ENCODE assay signal across 11 cellular contexts in the genomic region with DNA sequence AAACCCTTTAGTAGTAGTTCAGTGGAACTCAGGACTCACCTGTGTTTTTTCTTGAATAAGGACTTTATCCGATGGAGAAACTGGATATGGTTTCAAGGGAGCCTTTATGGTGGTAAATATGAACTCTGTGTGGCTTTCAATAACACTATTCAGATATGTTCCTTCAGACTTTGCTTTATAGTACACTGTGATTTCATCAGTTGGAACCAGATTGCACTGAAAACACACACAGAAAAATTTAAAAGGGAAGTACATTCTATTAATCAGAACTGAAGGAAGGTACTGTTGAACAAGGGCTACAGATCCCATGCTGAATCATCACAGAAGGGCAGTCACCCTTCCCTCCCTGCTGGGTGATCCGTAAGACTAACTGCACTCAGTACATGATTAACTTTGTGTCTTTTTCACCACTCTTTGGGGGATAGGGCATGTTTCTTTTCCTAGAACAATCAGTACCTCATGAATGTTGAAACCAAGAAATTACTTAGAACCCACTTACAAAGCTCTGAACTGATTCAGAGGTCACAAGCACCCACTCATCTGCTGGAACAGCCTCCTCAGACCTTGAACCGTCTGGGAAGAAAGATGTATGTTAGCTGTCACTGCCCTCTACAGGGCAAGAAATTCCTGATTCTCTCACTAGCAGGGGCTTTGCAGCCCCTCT. TPM values are rescaled to one million over a fixed set of nuclear protein-coding genes. Genes with fewer than 3 reads are reported as not detected.
A peak's percentile ranks its signal among the peaks of the same experiment; 100 is the strongest.
DNase-seq lines count a peak whose midpoint lies in the region; ATAC-seq and TF ChIP-seq lines count a peak whose summit lies in the region.
"Had no signal": no experiment of that assay in that cellular context is flagged by ENCODE, and none has a peak within 500 bp of the region (broad histone marks: within the 10 kb centered on the region; RNA-seq: fewer than 3 reads in every experiment).

No MANE protein-coding gene starts in this region.

- POLR2A ChIA-PET in OCI-LY7 (lab: Charles Lee), result interaction anchor here (1.0 kb wide), 1 partner anchor 9 kb away, joined by 5 read pairs; no protein-coding TSS in a partner anchor

- H3K4me1 ChIP-seq in OCI-LY7 (ENCODE audit: insufficient read depth, low read length, poor library complexity, severe bottlenecking), result no peaks in the 10 kb centered on the region
- H3K4me1 ChIP-seq in ovary (ENCODE audit: insufficient read depth), result no peaks in the 10 kb centered on the region

- H3K9me3 ChIP-seq in OCI-LY7 (ENCODE audit: low read length), result no peaks in the 10 kb centered on the region
- H3K9me3 ChIP-seq in ovary, result no peaks in the 10 kb centered on the region

- H3K27ac ChIP-seq in OCI-LY7 (ENCODE audit: low read depth, low read length, poor library complexity, severe bottlenecking) (no peak overlapping the region), ovary (no peak overlapping the region)
- H3K27ac ChIP-seq: SK-N-MC had no signal

- no peaks in the 10 kb centered on the region for H3K9me2 ChIP-seq in OCI-LY7 (ENCODE audit: insufficient read depth, low read length)

- H3K79me2 ChIP-seq in OCI-LY7 (ENCODE audit: insufficient read depth, low read depth, low read length), result no peaks in the 10 kb centered on the region

- TF ChIP-seq POLR2A in ovary (IDR thresholded peaks at IDR 0.05), result no peak

- H3K36me3 ChIP-seq in OCI-LY7 (ENCODE audit: insufficient read depth, low read length) (peaks cover 100% of the 10 kb centered on the region), ovary (no peaks in the 10 kb centered on the region)

- no peak for TF ChIP-seq EP300 in ovary (IDR thresholded peaks at IDR 0.05)

- no peaks in the 10 kb centered on the region for H3K27me3 ChIP-seq in ovary

- H3K4me2 ChIP-seq in OCI-LY7 (ENCODE audit: low read length), result no peak overlapping the region

- 32 to 45% (median 40%) methylated on average over 3 of the region's 3 CpGs for WGBS in ovary, 3 donors

- TF ChIP-seq CTCF in OCI-LY7 (conservative IDR thresholded peaks at IDR 0.05; ENCODE audit: low read length), result 0 out of 2 replicates have a peak, but pooled peaks have one; percentile 35
- peak; percentile 78 for TF ChIP-seq CTCF in epithelial cell of proximal tubule (conservative IDR thresholded peaks at IDR 0.05; ENCODE audit: low read depth, low read length)
- peak in 2 of 3 donors; percentile 40 to 63 for TF ChIP-seq CTCF in ovary (IDR thresholded peaks at IDR 0.05)

- no peaks in the 10 kb centered on the region; the same call in 1 of the 2 replicates for H4K20me1 ChIP-seq in OCI-LY7 (ENCODE audit: insufficient read depth, low read length)

- BruUV-seq in OCI-LY7 (replicated peaks; lab: Mats Ljungman, UMichigan), result no TSS peak

- CTCF ChIA-PET in OCI-LY7 (lab: Charles Lee; ENCODE audit: unreplicated experiment), result no interaction called here

- no peak overlapping the region for H2AFZ ChIP-seq in OCI-LY7 (ENCODE audit: low read length)

- H3K4me3 ChIP-seq in OCI-LY7 (ENCODE audit: low read depth, low read length, poor library complexity, severe bottlenecking) (no peak overlapping the region), epithelial cell of proximal tubule (ENCODE audit: low read depth, low read length) (peak overlapping the region; percentile 39), ovary (no peak overlapping the region)
- H3K4me3 ChIP-seq: SK-N-MC had no signal

- DNase-seq in EL (peak; percentile 66), OCI-LY7 (ENCODE audit: low spot score) (no peak), epithelial cell of proximal tubule (ENCODE audit: low read depth) (peak; percentile 99), ovary (peak in 2 of 5 donors; percentile 26 to 39), NCI-H1930 (lab: John Stamatoyannopoulos, UW) (no peak), NOMO-1 (lab: John Stamatoyannopoulos, UW; ENCODE audit: unreplicated experiment in 2 of 2) (no peak)
- DNase-seq: activated naive CD8-positive, alpha-beta T cell treated with anti-CD3 and anti-CD28 coated beads, Interleukin-2, amount 50 U/mL, for 24 hours; midbrain had no signal

- intact Hi-C loops in OCI-LY7 (cut with micrococcal nuclease; ENCODE audit: unreplicated experiment), result loop anchor here (5.0 to 10.0 kb wide), 2 partner anchors 35 to 107 kb away; no protein-coding TSS in a partner anchor
- intact Hi-C loops in ovary (cut with DNase I), result loop anchor here (1.0 to 10.0 kb wide), 4 partner anchors 100 to 107 kb away; no protein-coding TSS in a partner anchor

- ATAC-seq in GM21529 (IDR thresholded peaks at IDR 0.05; ENCODE audit: unreplicated experiment), result no peak
- no peak for ATAC-seq in GM18502 (IDR thresholded peaks at IDR 0.05; ENCODE audit: poor library complexity, unreplicated experiment)
- ATAC-seq: activated naive CD8-positive, alpha-beta T cell treated with anti-CD3 and anti-CD28 coated beads, Interleukin-2, amount 50 U/mL, for 24 hours had no signal

RNA-seq across cellular contexts. Expression of gene IARS1, which starts 51.2 kb away (rescaled TPM):
- total RNA-seq in OCI-LY7 (2014; rRNA removed; shearing (Covaris generic)), result 352 and 392 TPM in 2 replicates
- 330 and 336 TPM in 2 replicates for total RNA-seq in OCI-LY7 (2022)
- total RNA-seq in epithelial cell of proximal tubule, result 98.2 and 185 TPM in 2 replicates
- 100 to 1,000 TPM in 1 of 7 donors, 10 to 100 TPM in 6; 44.4 to 281 (median 64.8) TPM for total RNA-seq in ovary
- 10 to 100 TPM; 16.0 to 55.8 TPM for polyA plus RNA-seq in ovary

Comparison
In these comparisons a context has a peak if more than half of its experiments do, and no peak if none do; other contexts are left out.
1. DNase-seq: peak in EL (single experiment) and epithelial cell of proximal tubule (single experiment); none in OCI-LY7 (single experiment), NCI-H1930 (0 of 2) and NOMO-1 (0 of 2).
2. Peak in every context shown above with its lines, with median percentiles within 50 percentile points of each other: CTCF ChIP-seq.